8 cellular contexts compared by ENCODE assay signal in genomic region chr5:170151105-170151831, GRCh38. TPM values are rescaled to one million over a fixed set of nuclear protein-coding genes. Genes with fewer than 3 reads are reported as not detected.
DNase-seq lines count a peak whose midpoint lies in the region; ATAC-seq lines count a peak whose summit lies in the region.

No MANE protein-coding gene starts in this region.

- intact Hi-C loops in sciatic nerve (cut with DNase I) = no loop called here

- peak; percentile 79 for ATAC-seq in HG02798 (IDR thresholded peaks at IDR 0.05; ENCODE audit: poor library complexity, unreplicated experiment)
- no peak for ATAC-seq in HG02840 (IDR thresholded peaks at IDR 0.05; ENCODE audit: low FRiP score, unreplicated experiment)
- ATAC-seq in HG02970 (IDR thresholded peaks at IDR 0.05; ENCODE audit: low FRiP score, unreplicated experiment) = no peak
- ATAC-seq in sciatic nerve = no peak
- no peak for ATAC-seq in GM21528 (IDR thresholded peaks at IDR 0.05; ENCODE audit: low FRiP score, unreplicated experiment)

- DNase-seq in Daoy (ENCODE audit: low read depth) (peak; percentile 86), amniotic epithelial cell (ENCODE audit: low read depth) (peak; percentile 75), left kidney (ENCODE audit: low read depth, low spot score) (peak; percentile 65), sciatic nerve (ENCODE audit: low spot score) (no peak)

RNA-seq across cellular contexts. Expression of gene FOXI1, which starts 45.6 kb away (rescaled TPM):
- total RNA-seq in Daoy (2014; rRNA removed; shearing (Covaris generic)) = not detected in 2 replicates
- not detected for total RNA-seq in sciatic nerve
